ENCODE assay signal across 20 cellular contexts in the genomic region with DNA sequence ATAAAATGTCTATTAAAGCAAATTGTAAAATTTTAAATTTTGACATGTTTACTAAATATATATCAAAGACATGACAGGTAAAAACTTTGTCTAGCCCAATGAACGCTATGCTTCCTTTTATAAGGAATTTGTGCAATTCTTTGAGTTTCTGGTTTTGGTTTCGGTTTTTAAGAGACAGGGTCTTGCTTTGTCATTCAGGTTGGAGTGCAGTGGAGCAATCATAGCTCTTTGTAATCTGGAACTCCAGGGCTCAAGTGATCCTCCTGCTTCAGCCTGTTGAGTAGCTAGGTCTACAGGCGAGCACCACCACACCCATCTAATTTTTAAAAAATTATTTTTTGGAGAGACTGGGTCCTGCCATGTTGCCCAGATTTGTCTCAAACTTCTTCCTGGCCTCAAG.
DNase-seq lines count a peak whose midpoint lies in the region; ATAC-seq, FAIRE-seq and TF ChIP-seq lines count a peak whose summit lies in the region.
"Had no signal": no experiment of that assay in that cellular context is flagged by ENCODE, and none has a peak within 500 bp of the region (broad histone marks: within the 10 kb centered on the region; RNA-seq: fewer than 3 reads in every experiment).

No MANE protein-coding gene starts in this region.

- no peak for ATAC-seq in activated CD4-positive, alpha-beta T cell treated with anti-CD3 and anti-CD28 coated beads for 36 hours
- ATAC-seq in HG02884 (IDR thresholded peaks at IDR 0.05; ENCODE audit: unreplicated experiment) (peak; percentile 68), GM12878 (peak; percentile 38; the same call in 1 of the 3 replicates)
- ATAC-seq: CD8-positive, alpha-beta T cell had no signal

- SMC1A ChIA-PET in GM12878 (lab: Charles Lee; ENCODE audit: uncharacterized antibody, unreplicated experiment): interaction anchor here (0.8 to 0.9 kb wide), 2 partner anchors 11 to 19 kb away, joined by 3 read pairs; no protein-coding TSS in a partner anchor

- no peaks in the 10 kb centered on the region for H3K4me1 ChIP-seq in GM12878 (ENCODE audit: control insufficient read depth, insufficient read depth, low read length)
- peaks cover 0 to 12% of the 10 kb centered on the region in 2 experiments for H3K4me1 ChIP-seq in neutrophil (ENCODE audit: control insufficient read depth in 1 of 2, insufficient read depth in 1 of 2, low read depth in 1 of 2, low read length in 1 of 2)
- no peaks in the 10 kb centered on the region for H3K4me1 ChIP-seq in smooth muscle cell (ENCODE audit: low read depth)
- H3K4me1 ChIP-seq: BLaER1, SJCRH30 had no signal

- TF ChIP-seq POLR2A in GM12878 (IDR thresholded peaks at IDR 0.05; ENCODE audit: low read depth, low read length): no peak

- H3K4me3 Mint-ChIP-seq in activated CD4-positive, alpha-beta T cell treated with anti-CD3 and anti-CD28 coated beads, Interleukin-2, amount 10 ng/mL, durations not matched to agents 24 days and 14 days: no peak overlapping the region
- H3K4me3 Mint-ChIP-seq in activated CD4-positive, alpha-beta T cell treated with anti-CD3 and anti-CD28 coated beads for 36 hours: no peak overlapping the region
- no peak overlapping the region for H3K4me3 Mint-ChIP-seq in Calu3 (ENCODE audit: low read depth, unreplicated experiment)
- H3K4me3 Mint-ChIP-seq: CD8-positive, alpha-beta T cell; H9 had no signal

- H3K9ac ChIP-seq in GM12878 (ENCODE audit: control insufficient read depth, insufficient read depth, low read length) (no peak overlapping the region), smooth muscle cell (ENCODE audit: low read depth) (no peak overlapping the region)
- H3K9ac ChIP-seq: BLaER1 had no signal

- no peaks in the 10 kb centered on the region for H3K27me3 ChIP-seq in GM12878 (replicated peaks in 1 of 2; ENCODE audit: control insufficient read depth in 2 of 2, insufficient read depth in 2 of 2, low read length in 1 of 2)
- no peaks in the 10 kb centered on the region for H3K27me3 ChIP-seq in neutrophil
- no peaks in the 10 kb centered on the region for H3K27me3 ChIP-seq in smooth muscle cell (ENCODE audit: low read depth)
- H3K27me3 ChIP-seq: BLaER1, SJCRH30 had no signal

- H3K4me2 ChIP-seq in GM12878 (ENCODE audit: control insufficient read depth, insufficient read depth) (no peak overlapping the region), smooth muscle cell (no peak overlapping the region)
- H3K4me2 ChIP-seq: BLaER1 had no signal

- RAD21 ChIA-PET in GM12878 (lab: Charles Lee; ENCODE audit: unreplicated experiment): no interaction called here

- H4K20me1 ChIP-seq in GM12878 (ENCODE audit: control insufficient read depth, insufficient read depth) (no peaks in the 10 kb centered on the region), smooth muscle cell (ENCODE audit: low read depth) (no peaks in the 10 kb centered on the region)
- H4K20me1 ChIP-seq: BLaER1 had no signal

- POLR2A ChIA-PET in activated CD4-positive, alpha-beta T cell treated with anti-CD3 and anti-CD28 coated beads for 36 hours (lab: Charles Lee): no interaction called here
- POLR2A ChIA-PET in GM12878 (lab: Charles Lee): no interaction called here

- TF ChIP-seq CTCF in GM12878 (IDR thresholded peaks at IDR 0.05 in 2 of 3, conservative IDR thresholded peaks at IDR 0.05 in 1 of 3; ENCODE audit: control insufficient read depth in 2 of 3, extremely low read depth in 1 of 3, insufficient read depth in 1 of 3, low read depth in 3 of 3, low read length in 3 of 3) (no peak), neutrophil (IDR thresholded peaks at IDR 0.05) (no peak), smooth muscle cell (IDR thresholded peaks at IDR 0.05; ENCODE audit: borderline replicate concordance, insufficient read depth, poor library complexity, severe bottlenecking) (no peak), Calu3 (IDR thresholded peaks at IDR 0.05; ENCODE audit: unreplicated experiment) (no peak)

- H3K9me3 Mint-ChIP-seq in activated CD4-positive, alpha-beta T cell treated with anti-CD3 and anti-CD28 coated beads, Interleukin-2, amount 10 ng/mL, durations not matched to agents 24 days and 14 days: peaks cover 3% of the 10 kb centered on the region
- H3K9me3 Mint-ChIP-seq in activated CD4-positive, alpha-beta T cell treated with anti-CD3 and anti-CD28 coated beads for 36 hours (ENCODE audit: low read depth): no peaks in the 10 kb centered on the region
- no peaks in the 10 kb centered on the region for H3K9me3 Mint-ChIP-seq in Calu3 (ENCODE audit: low read depth, unreplicated experiment)
- H3K9me3 Mint-ChIP-seq: H9 had no signal

- no peak overlapping the region for H2AFZ ChIP-seq in GM12878 (ENCODE audit: control insufficient read depth, low read depth, low read length)
- H2AFZ ChIP-seq in smooth muscle cell (ENCODE audit: low read depth): no peak overlapping the region

- no peak for TF ChIP-seq EP300 in GM12878 (IDR thresholded peaks at IDR 0.05; ENCODE audit: borderline replicate concordance in 1 of 2, control insufficient read depth in 1 of 2, low read depth in 2 of 2, low read length in 2 of 2)

- TF ChIP-seq RAD21 in GM12878 (IDR thresholded peaks at IDR 0.05; ENCODE audit: insufficient read depth, low read depth, low read length): no peak

- no peaks in the 10 kb centered on the region for H3F3A ChIP-seq in smooth muscle cell (ENCODE audit: low read depth)

- no peak for DNase-seq in activated CD4-positive, alpha-beta T cell treated with anti-CD3 and anti-CD28 coated beads, Interleukin-2, amount 10 ng/mL, durations not matched to agents 24 days and 14 days
- no peak for DNase-seq in activated CD4-positive, alpha-beta T cell treated with anti-CD3 and anti-CD28 coated beads for 36 hours
- DNase-seq in GM12878 (ENCODE audit: low read depth, low spot score): no peak
- no peak for DNase-seq in smooth muscle cell (lab: John Stamatoyannopoulos, UW; ENCODE audit: unreplicated experiment)
- DNase-seq in NCI-H2029 (lab: John Stamatoyannopoulos, UW): no peak
- no peak for DNase-seq in Calu3
- DNase-seq: CD8-positive, alpha-beta T cell; DMS79; H9; NCI-H1092; NCI-H146; NCI-H2081 treated with DMSO at 0.1 percent for 48 hours; NCI-H2227 treated with DMSO at 0.1 percent for 48 hours; NCI-H524; SJCRH30 had no signal

- WGBS in GM12878 (ENCODE audit: insufficient coverage, insufficient replicate concordance, low lambda C conversion rate, missing lambda C conversion rate): 94% methylated on average over 3 of the region's 3 CpGs
- WGBS in smooth muscle cell (ENCODE audit: low lambda C conversion rate): 96% methylated on average over 3 of the region's 3 CpGs

- BruUV-seq in GM12878 (replicated peaks; lab: Mats Ljungman, UMichigan) (no TSS peak), Calu3 (replicated peaks; lab: Mats Ljungman, UMichigan) (no TSS peak)

- H3K79me2 ChIP-seq in GM12878 (ENCODE audit: control insufficient read depth, insufficient read depth, low read length) (no peaks in the 10 kb centered on the region), smooth muscle cell (ENCODE audit: low read depth) (no peaks in the 10 kb centered on the region)

- H3K27ac ChIP-seq in GM12878 (ENCODE audit: control insufficient read depth, insufficient read depth): no peak overlapping the region
- peak overlapping the region; percentile 75 for H3K27ac ChIP-seq in neutrophil
- no peak overlapping the region for H3K27ac ChIP-seq in smooth muscle cell (ENCODE audit: low read depth)
- H3K27ac ChIP-seq: BLaER1, RWPE1, SJCRH30 had no signal

- FAIRE-seq in GM12878 (lab: Jason Lieb, UNC): peak; percentile 72
- FAIRE-seq: D721Med had no signal

- peaks cover 46% of the 10 kb centered on the region for H3K36me3 Mint-ChIP-seq in activated CD4-positive, alpha-beta T cell treated with anti-CD3 and anti-CD28 coated beads, Interleukin-2, amount 10 ng/mL, durations not matched to agents 24 days and 14 days (ENCODE audit: low read depth)
- peaks cover 38% of the 10 kb centered on the region for H3K36me3 Mint-ChIP-seq in activated CD4-positive, alpha-beta T cell treated with anti-CD3 and anti-CD28 coated beads for 36 hours (ENCODE audit: low read depth)
- no peaks in the 10 kb centered on the region for H3K36me3 Mint-ChIP-seq in Calu3 (ENCODE audit: insufficient read depth, unreplicated experiment)

- CTCF ChIA-PET in activated CD4-positive, alpha-beta T cell treated with anti-CD3 and anti-CD28 coated beads for 36 hours (lab: Charles Lee): interaction anchor here (0.8 to 1.1 kb wide), 2 partner anchors 17 to 313 kb away, joined by 3 to 5 read pairs; no protein-coding TSS in a partner anchor
- CTCF ChIA-PET in GM12878 (lab: Yijun Ruan, JAX): interaction anchor here (2.0 kb wide), 1 partner anchor 312 kb away, joined by 5 read pairs; no protein-coding TSS in a partner anchor
- CTCF ChIA-PET in Calu3 (lab: Charles Lee): interaction anchor here (0.7 kb wide), 1 partner anchor 129 kb away, joined by 3 read pairs; no protein-coding TSS in a partner anchor

- in situ Hi-C loops in GM12878 (cut with MboI): no loop called here

- H3K4me3 ChIP-seq in GM12878 (no peak overlapping the region), neutrophil (ENCODE audit: low read depth in 1 of 2, low read length in 1 of 2) (no peak overlapping the region), smooth muscle cell (no peak overlapping the region)
- H3K4me3 ChIP-seq: BLaER1, SJCRH30 had no signal

- no peaks in the 10 kb centered on the region for H3K27me3 Mint-ChIP-seq in activated CD4-positive, alpha-beta T cell treated with anti-CD3 and anti-CD28 coated beads, Interleukin-2, amount 10 ng/mL, durations not matched to agents 24 days and 14 days
- no peaks in the 10 kb centered on the region for H3K27me3 Mint-ChIP-seq in activated CD4-positive, alpha-beta T cell treated with anti-CD3 and anti-CD28 coated beads for 36 hours
- H3K27me3 Mint-ChIP-seq in Calu3 (ENCODE audit: unreplicated experiment): no peaks in the 10 kb centered on the region

- intact Hi-C loops in activated CD4-positive, alpha-beta T cell treated with anti-CD3 and anti-CD28 coated beads, Interleukin-2, amount 10 ng/mL, durations not matched to agents 24 days and 14 days (cut with micrococcal nuclease): no loop called here
- intact Hi-C loops in activated CD4-positive, alpha-beta T cell treated with anti-CD3 and anti-CD28 coated beads for 36 hours (cut with DNase I, micrococcal nuclease): no loop called here
- intact Hi-C loops in GM12878 (cut with micrococcal nuclease; ENCODE audit: unreplicated experiment): no loop called here
- intact Hi-C loops in Calu3 (cut with micrococcal nuclease; ENCODE audit: unreplicated experiment): no loop called here

- H3K4me1 Mint-ChIP-seq in activated CD4-positive, alpha-beta T cell treated with anti-CD3 and anti-CD28 coated beads, Interleukin-2, amount 10 ng/mL, durations not matched to agents 24 days and 14 days: peaks cover 16% of the 10 kb centered on the region
- peaks cover 19% of the 10 kb centered on the region for H3K4me1 Mint-ChIP-seq in activated CD4-positive, alpha-beta T cell treated with anti-CD3 and anti-CD28 coated beads for 36 hours
- H3K4me1 Mint-ChIP-seq in Calu3 (ENCODE audit: low read depth, unreplicated experiment): no peaks in the 10 kb centered on the region
- H3K4me1 Mint-ChIP-seq: H9 had no signal

- H3K36me3 ChIP-seq in GM12878 (ENCODE audit: control insufficient read depth in 2 of 2, insufficient read depth in 2 of 2, low read length in 1 of 2) (peaks cover 0 to 7% of the 10 kb centered on the region in 2 experiments; a peak in 2 of 4 replicates), neutrophil (peaks cover 49% of the 10 kb centered on the region), smooth muscle cell (ENCODE audit: low read depth) (peaks cover 22% of the 10 kb centered on the region)

- peak overlapping the region; percentile 63 for H3K27ac Mint-ChIP-seq in activated CD4-positive, alpha-beta T cell treated with anti-CD3 and anti-CD28 coated beads, Interleukin-2, amount 10 ng/mL, durations not matched to agents 24 days and 14 days
- no peak overlapping the region for H3K27ac Mint-ChIP-seq in activated CD4-positive, alpha-beta T cell treated with anti-CD3 and anti-CD28 coated beads for 36 hours
- no peak overlapping the region for H3K27ac Mint-ChIP-seq in Calu3 (ENCODE audit: unreplicated experiment)
- H3K27ac Mint-ChIP-seq: CD8-positive, alpha-beta T cell; H9 had no signal

- no peaks in the 10 kb centered on the region for H3K9me3 ChIP-seq in GM12878 (replicated peaks; ENCODE audit: control insufficient read depth, insufficient read depth, low read length)
- no peaks in the 10 kb centered on the region for H3K9me3 ChIP-seq in neutrophil
- H3K9me3 ChIP-seq in smooth muscle cell (replicated peaks; ENCODE audit: low read depth): no peaks in the 10 kb centered on the region
- H3K9me3 ChIP-seq: BLaER1, SJCRH30 had no signal
